ENCODE assay signal across 8 cellular contexts in genomic region chr1:221776495-221777413, GRCh38. TPM values are rescaled to one million over a fixed set of nuclear protein-coding genes. Genes with fewer than 3 reads are reported as not detected.
DNase-seq lines count a peak whose midpoint lies in the region; ATAC-seq and TF ChIP-seq lines count a peak whose summit lies in the region.

No MANE protein-coding gene starts in this region.

- H3K4me1 ChIP-seq in MM.1S (ENCODE audit: low read length) (peaks cover 39% of the 10 kb centered on the region), left lung (peaks cover 0 to 27% of the 10 kb centered on the region in 2 donors), vagina (no peaks in the 10 kb centered on the region), OCI-LY7 (ENCODE audit: insufficient read depth, low read length, poor library complexity, severe bottlenecking) (peaks cover 6% of the 10 kb centered on the region)

- DNase-seq in MM.1S: peak; percentile 54
- no peak for DNase-seq in left lung
- DNase-seq in vagina (ENCODE audit: extremely low spot score in 2 of 2): no peak
- DNase-seq in OCI-LY7 (ENCODE audit: low spot score): no peak
- DNase-seq in DMS 273 treated with DMSO at 0.1 percent for 48 hours (lab: John Stamatoyannopoulos, UW): no peak
- no peak for DNase-seq in substantia nigra (lab: John Stamatoyannopoulos, UW)

- H3K27ac ChIP-seq in MM.1S (ENCODE audit: low read length) (peak overlapping the region; percentile 74), left lung (peak overlapping the region in 1 of 2 donors; percentile 10), vagina (no peak overlapping the region), OCI-LY7 (ENCODE audit: low read depth, low read length, poor library complexity, severe bottlenecking) (no peak overlapping the region), substantia nigra (ENCODE audit: low read depth, low read length, poor library complexity, severe bottlenecking) (no peak overlapping the region)

- intact Hi-C loops in left lung (cut with DNase I) (no loop called here), vagina (cut with DNase I) (no loop called here), OCI-LY7 (cut with micrococcal nuclease; ENCODE audit: unreplicated experiment) (no loop called here)

- POLR2A ChIA-PET in OCI-LY7 (lab: Charles Lee): interaction anchor here (0.7 to 0.9 kb wide), 3 partner anchors 14 to 35 kb away, joined by 3 to 5 read pairs (median 5); no protein-coding TSS in a partner anchor

- no peak overlapping the region for H2AFZ ChIP-seq in MM.1S (ENCODE audit: low read length)
- no peak overlapping the region for H2AFZ ChIP-seq in OCI-LY7 (ENCODE audit: low read length)

- no peak for TF ChIP-seq POLR2A in vagina (IDR thresholded peaks at IDR 0.05)

- CTCF ChIA-PET in OCI-LY7 (lab: Charles Lee; ENCODE audit: unreplicated experiment): no interaction called here

- no peaks in the 10 kb centered on the region for H3K79me2 ChIP-seq in MM.1S (ENCODE audit: low read length)
- H3K79me2 ChIP-seq in OCI-LY7 (ENCODE audit: insufficient read depth, low read depth, low read length): no peaks in the 10 kb centered on the region

- TF ChIP-seq CTCF in MM.1S (IDR thresholded peaks at IDR 0.05; ENCODE audit: low read length) (no peak), left lung (IDR thresholded peaks at IDR 0.05) (no peak), vagina (IDR thresholded peaks at IDR 0.05) (no peak), OCI-LY7 (conservative IDR thresholded peaks at IDR 0.05; ENCODE audit: low read length) (no peak)

- H3K27me3 ChIP-seq in MM.1S (replicated peaks; ENCODE audit: insufficient read depth, low read length) (peaks cover 75% of the 10 kb centered on the region), left lung (no peaks in the 10 kb centered on the region), vagina (no peaks in the 10 kb centered on the region)

- no TSS peak for BruUV-seq in OCI-LY7 (replicated peaks; lab: Mats Ljungman, UMichigan)

- H3K36me3 ChIP-seq in MM.1S (replicated peaks; ENCODE audit: insufficient read depth, low read length): no peaks in the 10 kb centered on the region
- no peaks in the 10 kb centered on the region for H3K36me3 ChIP-seq in left lung
- no peaks in the 10 kb centered on the region for H3K36me3 ChIP-seq in vagina
- no peaks in the 10 kb centered on the region for H3K36me3 ChIP-seq in OCI-LY7 (ENCODE audit: insufficient read depth, low read length)

- H3K4me2 ChIP-seq in MM.1S (ENCODE audit: low read depth, low read length): peak overlapping the region; percentile 75
- H3K4me2 ChIP-seq in OCI-LY7 (ENCODE audit: low read length): no peak overlapping the region

- no peak overlapping the region for H3K4me3 ChIP-seq in MM.1S (ENCODE audit: low read length)
- H3K4me3 ChIP-seq in left lung: no peak overlapping the region
- H3K4me3 ChIP-seq in vagina: no peak overlapping the region
- no peak overlapping the region for H3K4me3 ChIP-seq in OCI-LY7 (ENCODE audit: low read depth, low read length, poor library complexity, severe bottlenecking)

- ATAC-seq in GM18868 (IDR thresholded peaks at IDR 0.05; ENCODE audit: unreplicated experiment) (peak; percentile 36), HG02571 (IDR thresholded peaks at IDR 0.05; ENCODE audit: unreplicated experiment) (peak; percentile 30), left lung (peak; percentile 9)

- peak overlapping the region; percentile 14; the same call in 1 of the 2 replicates for H3K9ac ChIP-seq in MM.1S (ENCODE audit: low read length)

- H3K9me2 ChIP-seq in MM.1S (replicated peaks; ENCODE audit: insufficient read depth, low read length) (no peaks in the 10 kb centered on the region), OCI-LY7 (ENCODE audit: insufficient read depth, low read length) (no peaks in the 10 kb centered on the region)

- no peaks in the 10 kb centered on the region for H3K9me3 ChIP-seq in MM.1S (replicated peaks; ENCODE audit: insufficient read depth, low read length)
- no peaks in the 10 kb centered on the region for H3K9me3 ChIP-seq in left lung
- H3K9me3 ChIP-seq in vagina: no peaks in the 10 kb centered on the region
- no peaks in the 10 kb centered on the region for H3K9me3 ChIP-seq in OCI-LY7 (ENCODE audit: low read length)

- no peaks in the 10 kb centered on the region for H4K20me1 ChIP-seq in MM.1S (ENCODE audit: insufficient read depth, low read length)
- H4K20me1 ChIP-seq in OCI-LY7 (ENCODE audit: insufficient read depth, low read length): no peaks in the 10 kb centered on the region

- H3F3A ChIP-seq in MM.1S (ENCODE audit: insufficient read depth, low read length): peaks cover 35% of the 10 kb centered on the region

RNA-seq across cellular contexts. Expression of gene DUSP10, which starts 34.9 kb away (rescaled TPM):
- total RNA-seq in left lung (10 to 100 TPM; 12.6 to 14.5 TPM), vagina (4.7 TPM), OCI-LY7 (2022) (2.6 and 3.7 TPM in 2 replicates)
- total RNA-seq in OCI-LY7 (2014; rRNA removed; shearing (Covaris generic)): 2.0 and 4.4 TPM in 2 replicates
